ENCODE assay signal across 8 cellular contexts in genomic region chr2:230864122-230864604, GRCh38. TPM values are rescaled to one million over a fixed set of nuclear protein-coding genes. Genes with fewer than 3 reads are reported as not detected.
DNase-seq lines count a peak whose midpoint lies in the region; ATAC-seq and TF ChIP-seq lines count a peak whose summit lies in the region.

No MANE protein-coding gene starts in this region.

- H3K9me3 ChIP-seq in adipocyte (ENCODE audit: control insufficient read depth, low read length) (no peaks in the 10 kb centered on the region), left lung (no peaks in the 10 kb centered on the region), thymus (ENCODE audit: control insufficient read depth) (no peaks in the 10 kb centered on the region)

- H3K27me3 ChIP-seq in adipocyte (replicated peaks; ENCODE audit: control insufficient read depth, insufficient read depth, low read length), result peaks cover 40% of the 10 kb centered on the region
- H3K27me3 ChIP-seq in left lung, result peaks cover 5 to 65% of the 10 kb centered on the region in 2 donors
- no peaks in the 10 kb centered on the region for H3K27me3 ChIP-seq in thymus (ENCODE audit: control insufficient read depth, insufficient read depth)

- peak overlapping the region; percentile 47 for H3K9ac ChIP-seq in adipocyte (ENCODE audit: low read length)

- H3K4me1 ChIP-seq in adipocyte (ENCODE audit: control insufficient read depth, insufficient read depth, low read length) (no peaks in the 10 kb centered on the region), left lung (peaks cover 0 to 36% of the 10 kb centered on the region in 2 donors), thymus (ENCODE audit: control insufficient read depth, insufficient read depth, low read length) (peaks cover 16% of the 10 kb centered on the region)

- no peaks in the 10 kb centered on the region for H3K36me3 Mint-ChIP-seq in activated CD8-positive, alpha-beta memory T cell treated with anti-CD3 and anti-CD28 coated beads, Interleukin-2, amount 10 ng/mL, durations not matched to agents 7 days and 5 days

- H3K4me3 ChIP-seq in adipocyte (ENCODE audit: low read length), result peak overlapping the region; percentile 83
- peak overlapping the region; percentile 58 to 66 for H3K4me3 ChIP-seq in left lung
- H3K4me3 ChIP-seq in thymus (ENCODE audit: low read length), result peak overlapping the region; percentile 90

- WGBS in thymus, result 69% methylated on average over 18 of the region's 18 CpGs

- intact Hi-C loops in left lung (cut with DNase I), result no loop called here

- no peaks in the 10 kb centered on the region for H3K9me3 Mint-ChIP-seq in activated CD8-positive, alpha-beta memory T cell treated with anti-CD3 and anti-CD28 coated beads, Interleukin-2, amount 10 ng/mL, durations not matched to agents 7 days and 5 days (ENCODE audit: low read depth)

- peak overlapping the region; percentile 82 for H3K4me3 Mint-ChIP-seq in activated CD8-positive, alpha-beta memory T cell treated with anti-CD3 and anti-CD28 coated beads, Interleukin-2, amount 10 ng/mL, durations not matched to agents 7 days and 5 days

- peaks cover 51% of the 10 kb centered on the region for H3K27me3 Mint-ChIP-seq in activated CD8-positive, alpha-beta memory T cell treated with anti-CD3 and anti-CD28 coated beads, Interleukin-2, amount 10 ng/mL, durations not matched to agents 7 days and 5 days

- H3K36me3 ChIP-seq in adipocyte (ENCODE audit: control insufficient read depth, insufficient read depth, low read length, severe bottlenecking), result no peaks in the 10 kb centered on the region
- no peaks in the 10 kb centered on the region for H3K36me3 ChIP-seq in left lung
- H3K36me3 ChIP-seq in thymus (ENCODE audit: control insufficient read depth, insufficient read depth), result no peaks in the 10 kb centered on the region

- TF ChIP-seq CTCF in left lung (IDR thresholded peaks at IDR 0.05), result no peak

- ATAC-seq in activated CD8-positive, alpha-beta memory T cell treated with anti-CD3 and anti-CD28 coated beads, Interleukin-2, amount 10 ng/mL, durations not matched to agents 7 days and 5 days, result no peak
- ATAC-seq in left lung, result no peak
- no peak for ATAC-seq in HG03280 (IDR thresholded peaks at IDR 0.05; ENCODE audit: unreplicated experiment)

- no peak overlapping the region for H3K27ac ChIP-seq in left lung
- no peak overlapping the region for H3K27ac ChIP-seq in thymus (ENCODE audit: low read depth)

- H3K4me1 Mint-ChIP-seq in activated CD8-positive, alpha-beta memory T cell treated with anti-CD3 and anti-CD28 coated beads, Interleukin-2, amount 10 ng/mL, durations not matched to agents 7 days and 5 days, result peaks cover 44% of the 10 kb centered on the region

- CTCF ChIA-PET in activated CD8-positive, alpha-beta memory T cell treated with anti-CD3 and anti-CD28 coated beads, Interleukin-2, amount 10 ng/mL, durations not matched to agents 7 days and 5 days (lab: Charles Lee), result interaction anchor here (0.7 to 1.5 kb wide), 9 partner anchors 9 to 124 kb away, joined by 3 to 8 read pairs (median 5); partner anchors contain the start of gene GPR55

- DNase-seq in activated CD8-positive, alpha-beta memory T cell treated with anti-CD3 and anti-CD28 coated beads, Interleukin-2, amount 10 ng/mL, durations not matched to agents 7 days and 5 days, result no peak
- DNase-seq in activated CD8-positive, alpha-beta memory T cell treated with anti-CD3 and anti-CD28 coated beads, Interleukin-2, amount 50 U/mL, for 48 hours, result no peak
- DNase-seq in adipocyte (ENCODE audit: low read depth), result no peak
- DNase-seq in left lung, result no peak
- DNase-seq in NCI-H1436 (lab: John Stamatoyannopoulos, UW), result no peak
- DNase-seq in Ammon's horn (ENCODE audit: low spot score), result no peak

- peak overlapping the region; percentile 34 for H3K27ac Mint-ChIP-seq in activated CD8-positive, alpha-beta memory T cell treated with anti-CD3 and anti-CD28 coated beads, Interleukin-2, amount 10 ng/mL, durations not matched to agents 7 days and 5 days

RNA-seq across cellular contexts. Expression of gene ITM2C, which starts 0.6 kb away (rescaled TPM):
- 100 to 1,000 TPM in 1 of 2 experiments, 10 to 100 TPM in 1; 65.1 to 115 TPM for total RNA-seq in activated CD8-positive, alpha-beta memory T cell treated with anti-CD3 and anti-CD28 coated beads, Interleukin-2, amount 10 ng/mL, durations not matched to agents 7 days and 5 days
- 10 to 100 TPM; 32.0 to 60.7 TPM for total RNA-seq in left lung
- polyA plus RNA-seq in thymus, result 79.4 TPM
